Comparison of ENCODE assay signal across 10 cellular contexts in the genomic region with DNA sequence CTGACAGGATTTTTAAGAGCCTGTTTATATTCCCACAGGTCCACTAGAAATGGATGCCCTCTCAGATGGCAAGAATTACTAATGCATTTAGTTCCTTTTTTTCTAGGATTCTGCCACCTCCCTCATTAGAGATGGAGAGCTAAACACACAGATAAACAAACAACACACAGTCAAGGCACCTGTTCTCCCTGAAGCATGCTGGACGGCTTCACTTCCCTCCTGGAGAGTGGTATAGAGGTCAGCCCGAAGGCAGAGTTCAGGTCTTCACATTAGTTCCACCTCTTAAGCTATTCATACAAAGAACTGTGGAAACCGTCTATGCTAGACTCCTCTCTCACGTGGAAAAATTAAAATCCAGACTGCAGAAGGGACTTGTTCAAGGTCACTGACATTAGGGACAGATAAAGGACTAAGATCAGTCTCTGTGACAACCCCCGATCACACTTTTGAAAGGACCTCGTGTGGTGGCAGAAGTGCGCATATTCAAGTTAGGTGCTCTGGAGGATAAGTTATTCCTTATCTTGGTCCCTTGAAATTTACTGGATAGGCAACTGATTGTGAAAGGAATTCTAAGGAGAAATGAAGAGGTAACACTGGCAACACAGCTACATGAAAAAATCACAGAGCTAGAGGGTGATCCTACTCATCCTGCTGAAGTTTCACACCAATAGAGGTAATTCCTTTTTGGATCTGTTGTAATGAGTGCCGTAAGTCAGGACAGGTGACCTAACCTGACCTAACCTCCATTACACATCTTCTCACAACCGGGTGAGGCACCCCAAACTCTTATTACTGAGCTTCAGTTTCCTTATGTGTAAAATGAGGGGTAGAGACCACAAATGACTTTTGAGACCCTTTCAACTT.
DNase-seq lines count a peak whose midpoint lies in the region; ATAC-seq and TF ChIP-seq lines count a peak whose summit lies in the region.
"Had no signal": no experiment of that assay in that cellular context is flagged by ENCODE, and none has a peak within 500 bp of the region (broad histone marks: within the 10 kb centered on the region; RNA-seq: fewer than 3 reads in every experiment).

No MANE protein-coding gene starts in this region.

- ATAC-seq in GM18873 (IDR thresholded peaks at IDR 0.05; ENCODE audit: low FRiP score, unreplicated experiment) (peak; percentile 37), HG02884 (IDR thresholded peaks at IDR 0.05; ENCODE audit: unreplicated experiment) (peak; percentile 32), Panc1 (no peak), lower lobe of right lung (no peak)
- ATAC-seq: left ventricle myocardium superior, T-cell had no signal

- BruUV-seq in Panc1 (replicated peaks; lab: Mats Ljungman, UMichigan), result no TSS peak

- CTCF ChIA-PET in Panc1 (lab: Charles Lee), result interaction anchor here (0.6 kb wide), 1 partner anchor 580 kb away, joined by 3 read pairs; no protein-coding TSS in a partner anchor

- H3K36me3 ChIP-seq in Panc1 (ENCODE audit: control insufficient read depth, insufficient read depth, low read length) (no peaks in the 10 kb centered on the region), lower lobe of right lung (no peaks in the 10 kb centered on the region)

- POLR2A ChIA-PET in Panc1 (lab: Charles Lee), result interaction anchor here (0.8 kb wide), 1 partner anchor 10 kb away, joined by 3 read pairs; no protein-coding TSS in a partner anchor

- in situ Hi-C loops in Panc1 (cut with HindIII; ENCODE audit: low pct_unique_long_range_greater_than_20kb, low sequenced_read_pairs), result no loop called here

- intact Hi-C loops in Panc1 (cut with micrococcal nuclease; ENCODE audit: unreplicated experiment), result loop anchor here (10.0 kb wide), 1 partner anchor 197 kb away; no protein-coding TSS in a partner anchor
- intact Hi-C loops in lower lobe of right lung (cut with DNase I), result no loop called here

- no peak overlapping the region for H3K4me3 ChIP-seq in Panc1 (ENCODE audit: low read depth in 2 of 2, low read length in 2 of 2)
- H3K4me3 ChIP-seq in lower lobe of right lung, result no peak overlapping the region

- H3K4me1 ChIP-seq in Panc1 (ENCODE audit: control insufficient read depth, insufficient read depth, low read length) (peaks cover 90% of the 10 kb centered on the region), lower lobe of right lung (peaks cover 44% of the 10 kb centered on the region)

- H3K27me3 ChIP-seq in Panc1 (ENCODE audit: control insufficient read depth, insufficient read depth, low read length) (no peaks in the 10 kb centered on the region), lower lobe of right lung (ENCODE audit: low read depth) (no peaks in the 10 kb centered on the region)

- TF ChIP-seq CTCF in Panc1 (IDR thresholded peaks at IDR 0.05) (no peak), lower lobe of right lung (IDR thresholded peaks at IDR 0.05) (no peak)

- H3K9me3 ChIP-seq in Panc1 (ENCODE audit: control insufficient read depth, insufficient read depth, low read depth, low read length) (no peaks in the 10 kb centered on the region), lower lobe of right lung (no peaks in the 10 kb centered on the region)

- peak; percentile 5 for DNase-seq in CD1c-positive myeloid dendritic cell (ENCODE audit: extremely low spot score)
- DNase-seq in Panc1 (ENCODE audit: low read depth, low spot score), result no peak
- DNase-seq in pons (ENCODE audit: low spot score), result no peak
- no peak for DNase-seq in midbrain (lab: John Stamatoyannopoulos, UW)
- DNase-seq in EL, result no peak
- DNase-seq in lower lobe of right lung, result no peak
- DNase-seq: left ventricle myocardium superior, T-cell had no signal

- H3K27ac ChIP-seq in Panc1 (ENCODE audit: low read length) (peak overlapping the region; percentile 90), lower lobe of right lung (no peak overlapping the region)

Comparison
In these comparisons a context has a peak if more than half of its experiments do, and no peak if none do; other contexts are left out.
1. ATAC-seq: peak in GM18873 (single experiment) and HG02884 (single experiment); none in Panc1 (single experiment) and lower lobe of right lung (0 of 2).